In genomic region chr20:44993343-44993742, GRCh38 we compare ENCODE assay signal across 10 cellular contexts. TPM values are rescaled to one million over a fixed set of nuclear protein-coding genes. Genes with fewer than 3 reads are reported as not detected.
DNase-seq lines count a peak whose midpoint lies in the region; ATAC-seq and TF ChIP-seq lines count a peak whose summit lies in the region.
"Had no signal": no experiment of that assay in that cellular context is flagged by ENCODE, and none has a peak within 500 bp of the region (broad histone marks: within the 10 kb centered on the region; RNA-seq: fewer than 3 reads in every experiment).

No MANE protein-coding gene starts in this region.

- H2BK12ac ChIP-seq in mesenchymal stem cell (ENCODE audit: low read length in 2 of 2) = no peak overlapping the region

- no peak overlapping the region for H2AK9ac ChIP-seq in IMR-90 (replicated peaks; ENCODE audit: low read depth, low read length, poor library complexity)

- peaks cover 15 to 28% of the 10 kb centered on the region in 2 experiments; a peak in 3 of 4 replicates for H3K79me1 ChIP-seq in IMR-90 (ENCODE audit: low read depth in 1 of 2, low read length in 2 of 2)
- peaks cover 19% of the 10 kb centered on the region for H3K79me1 ChIP-seq in mesenchymal stem cell (replicated peaks; ENCODE audit: low read length, poor library complexity, severe bottlenecking)

- no peaks in the 10 kb centered on the region for H3K27me3 Mint-ChIP-seq in activated T-helper 17 cell treated with anti-CD3 and anti-CD28 coated beads, Interleukin-2, amount 50 U/mL, for 72 hours
- no peaks in the 10 kb centered on the region for H3K27me3 Mint-ChIP-seq in stimulated activated memory B cell treated with anti-CD40 and anti-IgM and Interleukin-4, amounts not matched to agents 10 μg/mL and 1 μg/mL and 100 μg/mL, for 72 hours

- TF ChIP-seq CTCF in IMR-90 (conservative IDR thresholded peaks at IDR 0.05; ENCODE audit: low read depth, low read length) = no peak
- no peak for TF ChIP-seq CTCF in left lung (IDR thresholded peaks at IDR 0.05)
- TF ChIP-seq CTCF in smooth muscle cell (IDR thresholded peaks at IDR 0.05; ENCODE audit: borderline replicate concordance, insufficient read depth, poor library complexity, severe bottlenecking) = no peak

- TF ChIP-seq POLR2A in IMR-90 (IDR thresholded peaks at IDR 0.05; ENCODE audit: low read depth, low read length) = no peak

- no peak overlapping the region for H2AFZ ChIP-seq in IMR-90 (replicated peaks; ENCODE audit: low read length, poor library complexity)
- H2AFZ ChIP-seq in mesenchymal stem cell (ENCODE audit: low read depth, low read length) = no peak overlapping the region
- H2AFZ ChIP-seq in smooth muscle cell (ENCODE audit: low read depth) = no peak overlapping the region

- no peaks in the 10 kb centered on the region for H3F3A ChIP-seq in smooth muscle cell (ENCODE audit: low read depth)

- DNase-seq in COLO829 (ENCODE audit: low spot score) = peak; percentile 95
- DNase-seq in IMR-90 = peak; percentile 12
- DNase-seq in mesenchymal stem cell = peak; percentile 7
- DNase-seq in inferior parietal cortex (ENCODE audit: extremely low spot score) = no peak
- DNase-seq in left lung = no peak
- no peak for DNase-seq in smooth muscle cell (lab: John Stamatoyannopoulos, UW; ENCODE audit: unreplicated experiment)
- DNase-seq: NCI-H446 treated with DMSO at 0.1 percent for 48 hours; stimulated activated naive CD4-positive, alpha-beta T cell treated with Interleukin-2 at 50 U/mL for 16 hours had no signal

- H4K91ac ChIP-seq in IMR-90 (ENCODE audit: insufficient read depth, low read depth, low read length) = no peak overlapping the region
- no peak overlapping the region for H4K91ac ChIP-seq in mesenchymal stem cell (ENCODE audit: low read length)

- POLR2A ChIA-PET in IMR-90 (lab: Charles Lee; ENCODE audit: unreplicated experiment) = no interaction called here

- ATAC-seq in IMR-90 (ENCODE audit: low read depth) = no peak
- peak; percentile 44 for ATAC-seq in activated T-helper 17 cell treated with anti-CD3 and anti-CD28 coated beads, Interleukin-2, amount 50 U/mL, for 72 hours (replicated peaks)
- ATAC-seq in stimulated activated memory B cell treated with anti-CD40 and anti-IgM and Interleukin-4, amounts not matched to agents 10 μg/mL and 1 μg/mL and 100 μg/mL, for 72 hours = no peak
- ATAC-seq in left lung = no peak

- H2BK20ac ChIP-seq in IMR-90 (ENCODE audit: low read depth, low read length) = no peak overlapping the region

- no peaks in the 10 kb centered on the region for H3K27me3 ChIP-seq in IMR-90 (ENCODE audit: control insufficient read depth, insufficient read depth, low read length)
- H3K27me3 ChIP-seq in mesenchymal stem cell (ENCODE audit: control insufficient read depth in 1 of 2, insufficient read depth in 1 of 2, low read length in 2 of 2) = no peaks in the 10 kb centered on the region
- H3K27me3 ChIP-seq in left lung = no peaks in the 10 kb centered on the region
- no peaks in the 10 kb centered on the region for H3K27me3 ChIP-seq in smooth muscle cell (ENCODE audit: low read depth)

- H3K9me3 Mint-ChIP-seq in activated T-helper 17 cell treated with anti-CD3 and anti-CD28 coated beads, Interleukin-2, amount 50 U/mL, for 72 hours = no peaks in the 10 kb centered on the region
- no peaks in the 10 kb centered on the region for H3K9me3 Mint-ChIP-seq in stimulated activated memory B cell treated with anti-CD40 and anti-IgM and Interleukin-4, amounts not matched to agents 10 μg/mL and 1 μg/mL and 100 μg/mL, for 72 hours

- in situ Hi-C loops in IMR-90 (cut with MboI; ENCODE audit: low sequenced_read_pairs) = no loop called here

- H2BK15ac ChIP-seq in IMR-90 (ENCODE audit: low read depth, low read length) (no peak overlapping the region), mesenchymal stem cell (ENCODE audit: low read depth, poor library complexity, severe bottlenecking) (no peak overlapping the region)

- peaks cover 10% of the 10 kb centered on the region for H3K4me1 ChIP-seq in IMR-90 (ENCODE audit: control insufficient read depth, insufficient read depth, low read length)
- no peaks in the 10 kb centered on the region for H3K4me1 ChIP-seq in mesenchymal stem cell (ENCODE audit: control insufficient read depth, insufficient read depth, low read depth, low read length)
- H3K4me1 ChIP-seq in left lung = peaks cover 0 to 51% of the 10 kb centered on the region in 2 donors
- H3K4me1 ChIP-seq in smooth muscle cell (ENCODE audit: low read depth) = no peaks in the 10 kb centered on the region

- H3K23ac ChIP-seq in IMR-90 (ENCODE audit: low read depth, low read length) = no peak overlapping the region
- no peak overlapping the region for H3K23ac ChIP-seq in mesenchymal stem cell (ENCODE audit: low read length in 2 of 2)

- 93% methylated on average over 2 of the region's 3 CpGs; no CpG with 5 or more reads in 1 of the 2 experiments for WGBS in IMR-90 (ENCODE audit: extremely low coverage in 2 of 2, insufficient read length in 1 of 2), 2 experiments
- WGBS in mesenchymal stem cell = 67% methylated on average over 3 of the region's 3 CpGs
- 91% methylated on average over 3 of the region's 3 CpGs for WGBS in smooth muscle cell (ENCODE audit: low lambda C conversion rate)

- dilution Hi-C loops in IMR-90 (cut with HindIII; ENCODE audit: low sequenced_read_pairs, unreplicated experiment) = no loop called here

- no peak overlapping the region for H3K4me3 ChIP-seq in IMR-90 (ENCODE audit: insufficient read depth, low read depth, low read length)
- H3K4me3 ChIP-seq in mesenchymal stem cell (ENCODE audit: insufficient read depth in 1 of 2, low read depth in 1 of 2, low read length in 2 of 2) = no peak overlapping the region
- H3K4me3 ChIP-seq in left lung = no peak overlapping the region
- no peak overlapping the region for H3K4me3 ChIP-seq in smooth muscle cell

- H3K9me1 ChIP-seq in IMR-90 (ENCODE audit: insufficient read depth, low read length) = 0 out of 2 replicates have a peak, but pooled peaks cover 7% of the 10 kb centered on the region

- H3K14ac ChIP-seq in IMR-90 (replicated peaks; ENCODE audit: low read depth, low read length) (no peak overlapping the region), mesenchymal stem cell (ENCODE audit: low read length in 2 of 2) (no peak overlapping the region)

- H3K4me3 Mint-ChIP-seq in activated T-helper 17 cell treated with anti-CD3 and anti-CD28 coated beads, Interleukin-2, amount 50 U/mL, for 72 hours = peak overlapping the region; percentile 59
- H3K4me3 Mint-ChIP-seq in stimulated activated memory B cell treated with anti-CD40 and anti-IgM and Interleukin-4, amounts not matched to agents 10 μg/mL and 1 μg/mL and 100 μg/mL, for 72 hours = no peak overlapping the region

- intact Hi-C loops in IMR-90 (cut with micrococcal nuclease) = no loop called here
- intact Hi-C loops in left lung (cut with DNase I) = no loop called here

- H3K36me3 ChIP-seq in IMR-90 (ENCODE audit: control insufficient read depth, insufficient read depth, low read length) (peaks cover 14% of the 10 kb centered on the region), mesenchymal stem cell (ENCODE audit: control insufficient read depth in 1 of 2, insufficient read depth in 2 of 2, low read depth in 1 of 2, low read length in 2 of 2) (peaks cover 11 to 42% of the 10 kb centered on the region in 2 experiments), left lung (peaks cover 0 to 42% of the 10 kb centered on the region in 2 donors), smooth muscle cell (ENCODE audit: low read depth) (no peaks in the 10 kb centered on the region)

- H4K8ac ChIP-seq in IMR-90 (ENCODE audit: low read depth in 2 of 2, low read length in 2 of 2) (no peak overlapping the region), mesenchymal stem cell (ENCODE audit: low read length) (no peak overlapping the region)

- H3K56ac ChIP-seq in IMR-90 (ENCODE audit: extremely low read depth, insufficient read depth, low read length) = no peak overlapping the region

- H2BK120ac ChIP-seq in IMR-90 (ENCODE audit: low read depth, low read length) (no peak overlapping the region), mesenchymal stem cell (ENCODE audit: low read depth, low read length) (no peak overlapping the region)

- H2AK5ac ChIP-seq in IMR-90 (ENCODE audit: low read depth, low read length) (0 out of 2 replicates have a peak overlapping the region, but pooled peaks have one; percentile 20), mesenchymal stem cell (ENCODE audit: low read length, severe bottlenecking) (no peak overlapping the region)

- H3K4me1 Mint-ChIP-seq in activated T-helper 17 cell treated with anti-CD3 and anti-CD28 coated beads, Interleukin-2, amount 50 U/mL, for 72 hours = peaks cover 56% of the 10 kb centered on the region
- H3K4me1 Mint-ChIP-seq in stimulated activated memory B cell treated with anti-CD40 and anti-IgM and Interleukin-4, amounts not matched to agents 10 μg/mL and 1 μg/mL and 100 μg/mL, for 72 hours = peaks cover 68% of the 10 kb centered on the region

- H4K20me1 ChIP-seq in IMR-90 (ENCODE audit: insufficient read depth, low read length) (no peaks in the 10 kb centered on the region), smooth muscle cell (ENCODE audit: low read depth) (no peaks in the 10 kb centered on the region)

- H3K27ac ChIP-seq in IMR-90 (ENCODE audit: insufficient read depth, low read length) = no peak overlapping the region
- no peak overlapping the region for H3K27ac ChIP-seq in mesenchymal stem cell (ENCODE audit: low read length, poor library complexity, severe bottlenecking)
- H3K27ac ChIP-seq in left lung = peak overlapping the region in 1 of 2 donors; percentile 79
- H3K27ac ChIP-seq in smooth muscle cell (ENCODE audit: low read depth) = no peak overlapping the region

- TF ChIP-seq RAD21 in IMR-90 (IDR thresholded peaks at IDR 0.05; ENCODE audit: low read length) = no peak

- no peaks in the 10 kb centered on the region for H3K9me3 ChIP-seq in IMR-90 (ENCODE audit: control insufficient read depth, insufficient read depth, low read length)
- H3K9me3 ChIP-seq in mesenchymal stem cell (ENCODE audit: control insufficient read depth, low read length) = no peaks in the 10 kb centered on the region
- no peaks in the 10 kb centered on the region for H3K9me3 ChIP-seq in left lung
- H3K9me3 ChIP-seq in smooth muscle cell (replicated peaks; ENCODE audit: low read depth) = no peaks in the 10 kb centered on the region

- H3K4me2 ChIP-seq in IMR-90 (ENCODE audit: low read depth, low read length) (peak overlapping the region; percentile 4; the same call in 1 of the 2 replicates), mesenchymal stem cell (ENCODE audit: low read length, poor library complexity, severe bottlenecking) (no peak overlapping the region), smooth muscle cell (no peak overlapping the region)

- peaks cover 5% of the 10 kb centered on the region for H3K79me2 ChIP-seq in smooth muscle cell (ENCODE audit: low read depth)

- H3K4ac ChIP-seq in IMR-90 (ENCODE audit: low read depth, low read length) = no peak overlapping the region
- H3K4ac ChIP-seq in mesenchymal stem cell (ENCODE audit: low read depth in 1 of 2, low read length in 2 of 2) = no peak overlapping the region

- H3K18ac ChIP-seq in IMR-90 (ENCODE audit: low read depth, low read length) (no peak overlapping the region), mesenchymal stem cell (ENCODE audit: low read depth in 1 of 2, low read length in 2 of 2) (peak overlapping the region in 1 of 2 experiments; percentile 40)

- H3K36me3 Mint-ChIP-seq in activated T-helper 17 cell treated with anti-CD3 and anti-CD28 coated beads, Interleukin-2, amount 50 U/mL, for 72 hours (ENCODE audit: low read depth) = peaks cover 93% of the 10 kb centered on the region
- H3K36me3 Mint-ChIP-seq in stimulated activated memory B cell treated with anti-CD40 and anti-IgM and Interleukin-4, amounts not matched to agents 10 μg/mL and 1 μg/mL and 100 μg/mL, for 72 hours = peaks cover 58% of the 10 kb centered on the region

- peak overlapping the region; percentile 60 for H3K27ac Mint-ChIP-seq in activated T-helper 17 cell treated with anti-CD3 and anti-CD28 coated beads, Interleukin-2, amount 50 U/mL, for 72 hours
- H3K27ac Mint-ChIP-seq in stimulated activated memory B cell treated with anti-CD40 and anti-IgM and Interleukin-4, amounts not matched to agents 10 μg/mL and 1 μg/mL and 100 μg/mL, for 72 hours = no peak overlapping the region

- no peak overlapping the region for H3K9ac ChIP-seq in IMR-90 (ENCODE audit: low read depth, low read length)
- no peak overlapping the region for H3K9ac ChIP-seq in mesenchymal stem cell (ENCODE audit: low read length)
- H3K9ac ChIP-seq in smooth muscle cell (ENCODE audit: low read depth) = no peak overlapping the region

- H4K5ac ChIP-seq in IMR-90 (ENCODE audit: low read depth, low read length) = no peak overlapping the region

- CTCF ChIA-PET in IMR-90 (lab: Yijun Ruan, JAX) = no interaction called here

- H2BK5ac ChIP-seq in IMR-90 (ENCODE audit: low read depth, low read length, poor library complexity, severe bottlenecking) (no peak overlapping the region), mesenchymal stem cell (ENCODE audit: low read depth, low read length, poor library complexity, severe bottlenecking) (no peak overlapping the region)

- no TSS peak for BruUV-seq in IMR-90 (replicated peaks; lab: Mats Ljungman, UMichigan)

RNA-seq across cellular contexts. Expression of gene STK4, which starts 27.0 kb away (rescaled TPM):
- total RNA-seq in IMR-90 (2012; rRNA removed) (22.2 and 30.0 TPM in 2 replicates), left lung (10 to 100 TPM; 33.6 to 63.7 TPM), smooth muscle cell (24.2 and 33.5 TPM in 2 replicates)
- polyA plus RNA-seq in IMR-90 (2012; rRNA removed) (8.3 and 10.2 TPM in 2 replicates), smooth muscle cell (16.8 and 24.8 TPM in 2 replicates)
- 2.1 and 3.0 TPM in 2 replicates for polyA plus RNA-seq in IMR-90 (2012; cell fraction: cytosol; rRNA removed)
- 3.0 and 14.5 TPM in 2 replicates for polyA plus RNA-seq in IMR-90 (2012; cell fraction: nucleus; rRNA removed; ENCODE audit: low replicate concordance)
- 100 to 1,000 TPM; 168 to 215 TPM for total RNA-seq in activated T-helper 17 cell treated with anti-CD3 and anti-CD28 coated beads, Interleukin-2, amount 50 U/mL, for 72 hours
- polyA plus RNA-seq in mesenchymal stem cell (2013, experiment 1 of 2) = 13.0 TPM
- polyA plus RNA-seq in mesenchymal stem cell (2013, experiment 2 of 2) = 12.5 TPM

RNA-seq across cellular contexts. Expression of gene TOMM34, which starts 33.1 kb away (rescaled TPM):
- total RNA-seq in IMR-90 (2012; rRNA removed) (82.8 and 97.5 TPM in 2 replicates), left lung (10 to 100 TPM; 18.1 to 18.6 TPM), smooth muscle cell (24.4 and 34.9 TPM in 2 replicates)
- polyA plus RNA-seq in IMR-90 (2012; rRNA removed) (98.2 and 101 TPM in 2 replicates), smooth muscle cell (27.2 and 50.0 TPM in 2 replicates)
- 52.7 and 67.7 TPM in 2 replicates for polyA plus RNA-seq in IMR-90 (2012; cell fraction: cytosol; rRNA removed)
- 29.9 and 31.3 TPM in 2 replicates for polyA plus RNA-seq in IMR-90 (2012; cell fraction: nucleus; rRNA removed; ENCODE audit: low replicate concordance)
- total RNA-seq in activated T-helper 17 cell treated with anti-CD3 and anti-CD28 coated beads, Interleukin-2, amount 50 U/mL, for 72 hours = 10 to 100 TPM; 40.1 to 44.8 TPM
- 17.0 TPM for polyA plus RNA-seq in mesenchymal stem cell (2013, experiment 1 of 2)
- polyA plus RNA-seq in mesenchymal stem cell (2013, experiment 2 of 2) = 17.5 TPM

Comparison
In these comparisons a context has a peak if more than half of its experiments do, and no peak if none do; other contexts are left out.
1. DNase-seq: peak in COLO829 (single experiment), IMR-90 (single experiment) and mesenchymal stem cell (single experiment); none in inferior parietal cortex (single experiment), left lung (0 of 2) and smooth muscle cell (single experiment).